22 cellular contexts compared by ENCODE assay signal in genomic region chr22:37557321-37558001, GRCh38. TPM values are rescaled to one million over a fixed set of nuclear protein-coding genes. Genes with fewer than 3 reads are reported as not detected.
A peak's percentile ranks its signal among the peaks of the same experiment; 100 is the strongest.
DNase-seq lines count a peak whose midpoint lies in the region; ATAC-seq and TF ChIP-seq lines count a peak whose summit lies in the region.
"Had no signal": no experiment of that assay in that cellular context is flagged by ENCODE, and none has a peak within 500 bp of the region (broad histone marks: within the 10 kb centered on the region; RNA-seq: fewer than 3 reads in every experiment).

No MANE protein-coding gene starts in this region.

- intact Hi-C loops in activated CD4-positive, alpha-beta memory T cell treated with anti-CD3 and anti-CD28 coated beads for 36 hours (cut with micrococcal nuclease), result no loop called here
- intact Hi-C loops in right cardiac atrium (cut with DNase I), result no loop called here

- CTCF ChIA-PET in activated CD4-positive, alpha-beta memory T cell treated with anti-CD3 and anti-CD28 coated beads for 36 hours (lab: Charles Lee), result interaction anchor here (1.2 to 15.3 kb wide), 4 partner anchors 10 to 241 kb away, joined by 3 to 612 read pairs (median 18); no protein-coding TSS in a partner anchor
- CTCF ChIA-PET in activated CD4-positive, alpha-beta memory T cell treated with anti-CD3 and anti-CD28 coated beads, Interleukin-2, amount 10 ng/mL, durations not matched to agents 7 days and 5 days (lab: Charles Lee), result interaction anchor here (0.6 to 2.7 kb wide), 7 partner anchors 8 to 509 kb away, joined by 3 to 18 read pairs (median 5); no protein-coding TSS in a partner anchor

- no peak overlapping the region for H3K4me3 Mint-ChIP-seq in activated CD4-positive, alpha-beta memory T cell treated with anti-CD3 and anti-CD28 coated beads for 36 hours
- no peak overlapping the region for H3K4me3 Mint-ChIP-seq in activated CD4-positive, alpha-beta memory T cell treated with anti-CD3 and anti-CD28 coated beads, Interleukin-2, amount 10 ng/mL, durations not matched to agents 7 days and 5 days
- H3K4me3 Mint-ChIP-seq: activated naive CD4-positive, alpha-beta T cell treated with anti-CD3 and anti-CD28 coated beads, Interleukin-2, amount 50 U/mL, for 24 hours; activated T-cell treated with anti-CD3 and anti-CD28 coated beads, Interleukin-2, amount 50 U/mL, for 24 hours; memory B cell; stimulated activated memory B cell treated with anti-CD40 and anti-IgM and Interleukin-4, amounts not matched to agents 10 μg/mL and 1 μg/mL and 100 μg/mL, for 72 hours had no signal

- TF ChIP-seq POLR2A in tibial nerve (IDR thresholded peaks at IDR 0.05), result no peak

- TF ChIP-seq CTCF in tibial nerve (IDR thresholded peaks at IDR 0.05) (no peak), omental fat pad (IDR thresholded peaks at IDR 0.05) (no peak)

- ATAC-seq in right cardiac atrium (peak in 1 of 2 donors; percentile 9), omental fat pad (ENCODE audit: low FRiP score) (no peak)
- ATAC-seq: Panc1; stimulated activated memory B cell treated with anti-CD40 and anti-IgM and Interleukin-4, amounts not matched to agents 10 μg/mL and 1 μg/mL and 100 μg/mL, for 72 hours had no signal

- no peaks in the 10 kb centered on the region for H3K36me3 Mint-ChIP-seq in activated CD4-positive, alpha-beta memory T cell treated with anti-CD3 and anti-CD28 coated beads for 36 hours
- peaks cover 3% of the 10 kb centered on the region for H3K36me3 Mint-ChIP-seq in activated CD4-positive, alpha-beta memory T cell treated with anti-CD3 and anti-CD28 coated beads, Interleukin-2, amount 10 ng/mL, durations not matched to agents 7 days and 5 days (ENCODE audit: low read depth)
- H3K36me3 Mint-ChIP-seq: activated naive CD4-positive, alpha-beta T cell treated with anti-CD3 and anti-CD28 coated beads, Interleukin-2, amount 50 U/mL, for 24 hours; memory B cell; stimulated activated memory B cell treated with anti-CD40 and anti-IgM and Interleukin-4, amounts not matched to agents 10 μg/mL and 1 μg/mL and 100 μg/mL, for 72 hours had no signal

- DNase-seq in activated CD4-positive, alpha-beta memory T cell treated with anti-CD3 and anti-CD28 coated beads for 36 hours, result no peak
- DNase-seq in activated CD4-positive, alpha-beta memory T cell treated with anti-CD3 and anti-CD28 coated beads, Interleukin-2, amount 10 ng/mL, durations not matched to agents 7 days and 5 days, result no peak
- DNase-seq in right cardiac atrium, result peak in 1 of 3 donors; percentile 7
- DNase-seq in tibial nerve (ENCODE audit: low spot score in 2 of 2), result no peak
- no peak for DNase-seq in NCI-H345 treated with DMSO at 0.1 percent for 48 hours (lab: John Stamatoyannopoulos, UW; ENCODE audit: unreplicated experiment)
- DNase-seq in RPMI8226, result no peak
- no peak for DNase-seq in omental fat pad (ENCODE audit: low spot score)
- DNase-seq: 8988T; activated CD4-positive, alpha-beta T cell treated with anti-CD3 and anti-CD28 coated beads, Interleukin-2, amount 50 U/mL, for 4 hours; activated T-cell treated with anti-CD3 and anti-CD28 coated beads, Interleukin-2, amount 50 U/mL, for 24 hours; C1 segment of cervical spinal cord; DMS79; NCI-H1092; NCI-H748 treated with DMSO at 0.1 percent for 48 hours; nucleus accumbens; spleen; transverse colon had no signal

- peak overlapping the region; percentile 70 for H3K27ac ChIP-seq in right cardiac atrium (ENCODE audit: low read length)
- H3K27ac ChIP-seq in muscle layer of duodenum (ENCODE audit: low read length), result peak overlapping the region; percentile 33
- peak overlapping the region in 3 of 4 donors; percentile 12 to 100 (median 100) for H3K27ac ChIP-seq in tibial nerve
- H3K27ac ChIP-seq: spleen, transverse colon had no signal

- 63% methylated on average over 7 of the region's 7 CpGs for WGBS in right cardiac atrium
- WGBS in tibial nerve, 2 donors, result 76 to 83% methylated on average over 7 of the region's 7 CpGs

- peaks cover 0 to 9% of the 10 kb centered on the region in 2 donors for H3K36me3 ChIP-seq in muscle layer of duodenum (ENCODE audit: control insufficient read depth in 1 of 2, insufficient read depth in 2 of 2, low read length in 2 of 2)
- H3K36me3 ChIP-seq in tibial nerve, result no peaks in the 10 kb centered on the region
- H3K36me3 ChIP-seq: spleen, transverse colon had no signal

- H3K27me3 Mint-ChIP-seq in activated CD4-positive, alpha-beta memory T cell treated with anti-CD3 and anti-CD28 coated beads for 36 hours, result peaks cover 42% of the 10 kb centered on the region
- peaks cover 63% of the 10 kb centered on the region for H3K27me3 Mint-ChIP-seq in activated CD4-positive, alpha-beta memory T cell treated with anti-CD3 and anti-CD28 coated beads, Interleukin-2, amount 10 ng/mL, durations not matched to agents 7 days and 5 days

- no peaks in the 10 kb centered on the region for H3K27me3 ChIP-seq in right cardiac atrium (ENCODE audit: control insufficient read depth, insufficient read depth)
- no peaks in the 10 kb centered on the region for H3K27me3 ChIP-seq in muscle layer of duodenum (ENCODE audit: low read depth, low read length)
- H3K27me3 ChIP-seq in tibial nerve, result no peaks in the 10 kb centered on the region
- H3K27me3 ChIP-seq: transverse colon had no signal

- H3K4me1 ChIP-seq in right cardiac atrium (ENCODE audit: control insufficient read depth, insufficient read depth, low read length) (peaks cover 9% of the 10 kb centered on the region), muscle layer of duodenum (ENCODE audit: control insufficient read depth in 1 of 2, insufficient read depth in 2 of 2, low read length in 2 of 2) (peaks cover 7 to 23% of the 10 kb centered on the region in 2 donors), tibial nerve (peaks cover 0 to 44% (median 17%) of the 10 kb centered on the region in 4 donors)

- POLR2A ChIA-PET in activated CD4-positive, alpha-beta memory T cell treated with anti-CD3 and anti-CD28 coated beads for 36 hours (lab: Charles Lee), result interaction anchor here (1.2 kb wide), 1 partner anchor 9 kb away, joined by 4 read pairs; no protein-coding TSS in a partner anchor
- POLR2A ChIA-PET in activated CD4-positive, alpha-beta memory T cell treated with anti-CD3 and anti-CD28 coated beads, Interleukin-2, amount 10 ng/mL, durations not matched to agents 7 days and 5 days (lab: Charles Lee), result interaction anchor here (1.1 to 1.3 kb wide), 3 partner anchors 9 to 19 kb away, joined by 3 to 6 read pairs (median 3); no protein-coding TSS in a partner anchor

- peak overlapping the region; percentile 18 for H3K27ac Mint-ChIP-seq in activated CD4-positive, alpha-beta memory T cell treated with anti-CD3 and anti-CD28 coated beads for 36 hours
- no peak overlapping the region for H3K27ac Mint-ChIP-seq in activated CD4-positive, alpha-beta memory T cell treated with anti-CD3 and anti-CD28 coated beads, Interleukin-2, amount 10 ng/mL, durations not matched to agents 7 days and 5 days
- H3K27ac Mint-ChIP-seq: activated naive CD4-positive, alpha-beta T cell treated with anti-CD3 and anti-CD28 coated beads, Interleukin-2, amount 50 U/mL, for 24 hours; activated T-cell treated with anti-CD3 and anti-CD28 coated beads, Interleukin-2, amount 50 U/mL, for 24 hours; memory B cell; stimulated activated memory B cell treated with anti-CD40 and anti-IgM and Interleukin-4, amounts not matched to agents 10 μg/mL and 1 μg/mL and 100 μg/mL, for 72 hours had no signal

- H3K4me1 Mint-ChIP-seq in activated CD4-positive, alpha-beta memory T cell treated with anti-CD3 and anti-CD28 coated beads for 36 hours (ENCODE audit: low read depth), result peaks cover 17% of the 10 kb centered on the region
- H3K4me1 Mint-ChIP-seq in activated CD4-positive, alpha-beta memory T cell treated with anti-CD3 and anti-CD28 coated beads, Interleukin-2, amount 10 ng/mL, durations not matched to agents 7 days and 5 days, result peaks cover 23% of the 10 kb centered on the region

- H3K9me3 ChIP-seq in right cardiac atrium (ENCODE audit: control insufficient read depth, low read length) (no peaks in the 10 kb centered on the region), muscle layer of duodenum (ENCODE audit: control insufficient read depth in 1 of 2, low read length in 2 of 2) (no peaks in the 10 kb centered on the region), tibial nerve (no peaks in the 10 kb centered on the region)
- H3K9me3 ChIP-seq: spleen, transverse colon had no signal

- H3K4me3 ChIP-seq in right cardiac atrium (ENCODE audit: low read length) (no peak overlapping the region), muscle layer of duodenum (ENCODE audit: low read depth in 1 of 2, low read length in 2 of 2) (no peak overlapping the region), tibial nerve (no peak overlapping the region)
- H3K4me3 ChIP-seq: spleen, transverse colon had no signal

- H3K9me3 Mint-ChIP-seq in activated CD4-positive, alpha-beta memory T cell treated with anti-CD3 and anti-CD28 coated beads for 36 hours, result no peaks in the 10 kb centered on the region
- no peaks in the 10 kb centered on the region for H3K9me3 Mint-ChIP-seq in activated CD4-positive, alpha-beta memory T cell treated with anti-CD3 and anti-CD28 coated beads, Interleukin-2, amount 10 ng/mL, durations not matched to agents 7 days and 5 days
- H3K9me3 Mint-ChIP-seq: activated naive CD4-positive, alpha-beta T cell treated with anti-CD3 and anti-CD28 coated beads, Interleukin-2, amount 50 U/mL, for 24 hours; activated T-cell treated with anti-CD3 and anti-CD28 coated beads, Interleukin-2, amount 50 U/mL, for 24 hours; memory B cell; stimulated activated memory B cell treated with anti-CD40 and anti-IgM and Interleukin-4, amounts not matched to agents 10 μg/mL and 1 μg/mL and 100 μg/mL, for 72 hours had no signal

- no peak for TF ChIP-seq EP300 in tibial nerve (IDR thresholded peaks at IDR 0.05)

RNA-seq across cellular contexts. Expression of gene CDC42EP1, which starts 2.8 kb away (rescaled TPM):
- total RNA-seq in activated CD4-positive, alpha-beta memory T cell treated with anti-CD3 and anti-CD28 coated beads for 36 hours, result 1 to 10 TPM; 1.4 to 1.9 TPM
- total RNA-seq in activated CD4-positive, alpha-beta memory T cell treated with anti-CD3 and anti-CD28 coated beads, Interleukin-2, amount 10 ng/mL, durations not matched to agents 7 days and 5 days, result 1 to 10 TPM in 1 of 2 experiments, under 1 TPM in 1; 0.95 to 1.1 TPM
- total RNA-seq in right cardiac atrium (10 to 100 TPM; 19.7 to 31.3 (median 21.7) TPM), tibial nerve (10 to 100 TPM; 28.4 to 53.4 (median 33.4) TPM), omental fat pad (10 to 100 TPM; 33.1 to 63.0 (median 39.2) TPM)
- polyA plus RNA-seq in right cardiac atrium, result 20.7 TPM

RNA-seq across cellular contexts. Expression of gene LGALS2, which starts 22.4 kb away (rescaled TPM):
- not detected for total RNA-seq in activated CD4-positive, alpha-beta memory T cell treated with anti-CD3 and anti-CD28 coated beads for 36 hours
- total RNA-seq in activated CD4-positive, alpha-beta memory T cell treated with anti-CD3 and anti-CD28 coated beads, Interleukin-2, amount 10 ng/mL, durations not matched to agents 7 days and 5 days, result not detected
- under 1 TPM in 1 of 4 donors, not detected in 3; 0.44 TPM for total RNA-seq in right cardiac atrium
- polyA plus RNA-seq in right cardiac atrium, result not detected
- total RNA-seq in tibial nerve, result not detected
- 10 to 100 TPM in 1 of 4 donors, 1 to 10 TPM in 2, not detected in 1; 1.8 to 13.6 (median 3.6) TPM for total RNA-seq in omental fat pad

RNA-seq across cellular contexts. Expression of gene CARD10, which starts 38.2 kb away (rescaled TPM):
- total RNA-seq in activated CD4-positive, alpha-beta memory T cell treated with anti-CD3 and anti-CD28 coated beads for 36 hours, result under 1 TPM in 1 of 2 experiments, not detected in 1; 0.12 TPM
- under 1 TPM in 1 of 2 experiments, not detected in 1; 0.08 TPM for total RNA-seq in activated CD4-positive, alpha-beta memory T cell treated with anti-CD3 and anti-CD28 coated beads, Interleukin-2, amount 10 ng/mL, durations not matched to agents 7 days and 5 days
- total RNA-seq in right cardiac atrium (10 to 100 TPM in 2 of 4 donors, 1 to 10 TPM in 2; 6.6 to 11.4 (median 9.6) TPM), tibial nerve (10 to 100 TPM; 12.5 to 21.6 (median 17.0) TPM), omental fat pad (10 to 100 TPM in 1 of 4 donors, 1 to 10 TPM in 3; 2.5 to 18.8 (median 4.8) TPM)
- polyA plus RNA-seq in right cardiac atrium, result 8.3 TPM

RNA-seq across cellular contexts. Expression of gene GGA1, which starts 51.2 kb away (rescaled TPM):
- total RNA-seq in activated CD4-positive, alpha-beta memory T cell treated with anti-CD3 and anti-CD28 coated beads for 36 hours, result 10 to 100 TPM; 59.0 to 61.1 TPM
- total RNA-seq in activated CD4-positive, alpha-beta memory T cell treated with anti-CD3 and anti-CD28 coated beads, Interleukin-2, amount 10 ng/mL, durations not matched to agents 7 days and 5 days, result 10 to 100 TPM; 59.5 to 64.4 TPM
- total RNA-seq in right cardiac atrium (10 to 100 TPM; 23.3 to 29.0 (median 26.0) TPM), tibial nerve (10 to 100 TPM; 66.3 to 99.0 (median 77.2) TPM), omental fat pad (10 to 100 TPM; 28.7 to 50.7 (median 33.9) TPM)
- 27.2 TPM for polyA plus RNA-seq in right cardiac atrium

Comparison
In these comparisons a context has a peak if more than half of its experiments do, and no peak if none do; other contexts are left out.
1. H3K27ac ChIP-seq: peak in every context shown above with its lines; median percentile 100 in tibial nerve; 70 in right cardiac atrium; 33 in muscle layer of duodenum.
2. RNA of gene CDC42EP1, which starts 2.8 kb away (total RNA-seq): 33.1 to 63.0 TPM in omental fat pad, 28.4 to 53.4 TPM in tibial nerve and 19.7 to 31.3 TPM in right cardiac atrium; 1.4 to 1.9 TPM in activated CD4-positive, alpha-beta memory T cell treated with anti-CD3 and anti-CD28 coated beads for 36 hours and 0.95 to 1.1 TPM in activated CD4-positive, alpha-beta memory T cell treated with anti-CD3 and anti-CD28 coated beads, Interleukin-2, amount 10 ng/mL, durations not matched to agents 7 days and 5 days; every median in the first group is over 4 times any median in the second.